ENCODE assay signal across 19 cellular contexts in genomic region chr4:184697956-184698355, GRCh38. TPM values are rescaled to one million over a fixed set of nuclear protein-coding genes. Genes with fewer than 3 reads are reported as not detected.
DNase-seq lines count a peak whose midpoint lies in the region; ATAC-seq and TF ChIP-seq lines count a peak whose summit lies in the region.
"Had no signal": no experiment of that assay in that cellular context is flagged by ENCODE, and none has a peak within 500 bp of the region (broad histone marks: within the 10 kb centered on the region; RNA-seq: fewer than 3 reads in every experiment).

No MANE protein-coding gene starts in this region.

- H3K4me1 ChIP-seq in MM.1S (ENCODE audit: low read length) (peaks cover 41% of the 10 kb centered on the region), mesenchymal stem cell (ENCODE audit: control insufficient read depth, insufficient read depth, low read depth, low read length) (peaks cover 5% of the 10 kb centered on the region), thoracic aorta (ENCODE audit: control insufficient read depth in 1 of 2, low read depth in 2 of 2) (no peaks in the 10 kb centered on the region)

- no peak overlapping the region for H2BK12ac ChIP-seq in mesenchymal stem cell (ENCODE audit: low read length in 2 of 2)

- no peak overlapping the region for H3K18ac ChIP-seq in mesenchymal stem cell (ENCODE audit: low read depth in 1 of 2, low read length in 2 of 2)

- peaks cover 10% of the 10 kb centered on the region; the same call in 1 of the 2 replicates for H3K79me2 ChIP-seq in MM.1S (ENCODE audit: low read length)

- ATAC-seq in thoracic aorta (ENCODE audit: insufficient number of reproducible peaks, low FRiP score, low read depth) (no peak), GM18519 (IDR thresholded peaks at IDR 0.05; ENCODE audit: low FRiP score, unreplicated experiment) (no peak)

- H3K27me3 ChIP-seq in MM.1S (replicated peaks; ENCODE audit: insufficient read depth, low read length) (no peaks in the 10 kb centered on the region), mesenchymal stem cell (ENCODE audit: control insufficient read depth in 1 of 2, insufficient read depth in 1 of 2, low read length in 2 of 2) (no peaks in the 10 kb centered on the region), thoracic aorta (replicated peaks; ENCODE audit: insufficient read depth) (no peaks in the 10 kb centered on the region)
- H3K27me3 ChIP-seq: BE2C had no signal

- peaks cover 6% of the 10 kb centered on the region for H3K4me1 Mint-ChIP-seq in activated T-helper 1 cell treated with anti-CD3 and anti-CD28 coated beads, Interleukin-12 subunit alpha, Interleukin-12 subunit beta, Interleukin-2, Interleukin-4 antibody, amounts not matched to agents 30 ng/mL and 10 ng/mL and 1 ng/mL, durations not matched to agents 14 hours and 24 hours and 36 hours (ENCODE audit: low read depth)

- H4K20me1 ChIP-seq in MM.1S (ENCODE audit: insufficient read depth, low read length): no peaks in the 10 kb centered on the region

- H2AFZ ChIP-seq in MM.1S (ENCODE audit: low read length) (no peak overlapping the region), mesenchymal stem cell (ENCODE audit: low read depth, low read length) (no peak overlapping the region)

- H3K27ac ChIP-seq in MM.1S (ENCODE audit: low read length): peak overlapping the region; percentile 72
- no peak overlapping the region for H3K27ac ChIP-seq in mesenchymal stem cell (ENCODE audit: low read length, poor library complexity, severe bottlenecking)
- no peak overlapping the region for H3K27ac ChIP-seq in thoracic aorta

- no peak overlapping the region for H4K91ac ChIP-seq in mesenchymal stem cell (ENCODE audit: low read length)

- H2BK5ac ChIP-seq in mesenchymal stem cell (ENCODE audit: low read depth, low read length, poor library complexity, severe bottlenecking): no peak overlapping the region

- H3K27me3 Mint-ChIP-seq in activated T-helper 1 cell treated with anti-CD3 and anti-CD28 coated beads, Interleukin-12 subunit alpha, Interleukin-12 subunit beta, Interleukin-2, Interleukin-4 antibody, amounts not matched to agents 30 ng/mL and 10 ng/mL and 1 ng/mL, durations not matched to agents 14 hours and 24 hours and 36 hours (ENCODE audit: insufficient read depth): no peaks in the 10 kb centered on the region

- H3K9me3 ChIP-seq in MM.1S (replicated peaks; ENCODE audit: insufficient read depth, low read length) (no peaks in the 10 kb centered on the region), mesenchymal stem cell (ENCODE audit: control insufficient read depth, low read length) (no peaks in the 10 kb centered on the region), thoracic aorta (no peaks in the 10 kb centered on the region)
- H3K9me3 ChIP-seq: BE2C had no signal

- H3K79me1 ChIP-seq in mesenchymal stem cell (replicated peaks; ENCODE audit: low read length, poor library complexity, severe bottlenecking): no peaks in the 10 kb centered on the region

- H3K23ac ChIP-seq in mesenchymal stem cell (ENCODE audit: low read length in 2 of 2): no peak overlapping the region

- H2AK5ac ChIP-seq in mesenchymal stem cell (ENCODE audit: low read length, severe bottlenecking): no peak overlapping the region

- H3K4ac ChIP-seq in mesenchymal stem cell (ENCODE audit: low read depth in 1 of 2, low read length in 2 of 2): no peak overlapping the region

- H3K27ac Mint-ChIP-seq in activated T-helper 1 cell treated with anti-CD3 and anti-CD28 coated beads, Interleukin-12 subunit alpha, Interleukin-12 subunit beta, Interleukin-2, Interleukin-4 antibody, amounts not matched to agents 30 ng/mL and 10 ng/mL and 1 ng/mL, durations not matched to agents 14 hours and 24 hours and 36 hours: peak overlapping the region; percentile 1

- no peak overlapping the region for H4K8ac ChIP-seq in mesenchymal stem cell (ENCODE audit: low read length)

- intact Hi-C loops in activated T-helper 1 cell treated with anti-CD3 and anti-CD28 coated beads, Interleukin-12 subunit alpha, Interleukin-12 subunit beta, Interleukin-2, Interleukin-4 antibody, amounts not matched to agents 30 ng/mL and 10 ng/mL and 1 ng/mL, durations not matched to agents 14 hours and 24 hours and 36 hours (cut with micrococcal nuclease): no loop called here

- WGBS in mesenchymal stem cell: 100% methylated on average over 2 of the region's 3 CpGs

- peak overlapping the region; percentile 30 for H3K4me3 ChIP-seq in MM.1S (ENCODE audit: low read length)
- H3K4me3 ChIP-seq in mesenchymal stem cell (ENCODE audit: insufficient read depth in 1 of 2, low read depth in 1 of 2, low read length in 2 of 2): peak overlapping the region in 1 of 2 experiments; percentile 61
- H3K4me3 ChIP-seq in thoracic aorta: peak overlapping the region; percentile 46

- peaks cover 52% of the 10 kb centered on the region for H3K36me3 Mint-ChIP-seq in activated T-helper 1 cell treated with anti-CD3 and anti-CD28 coated beads, Interleukin-12 subunit alpha, Interleukin-12 subunit beta, Interleukin-2, Interleukin-4 antibody, amounts not matched to agents 30 ng/mL and 10 ng/mL and 1 ng/mL, durations not matched to agents 14 hours and 24 hours and 36 hours (ENCODE audit: low read depth)

- no peaks in the 10 kb centered on the region for H3K9me3 Mint-ChIP-seq in activated T-helper 1 cell treated with anti-CD3 and anti-CD28 coated beads, Interleukin-12 subunit alpha, Interleukin-12 subunit beta, Interleukin-2, Interleukin-4 antibody, amounts not matched to agents 30 ng/mL and 10 ng/mL and 1 ng/mL, durations not matched to agents 14 hours and 24 hours and 36 hours

- TF ChIP-seq CTCF in MM.1S (IDR thresholded peaks at IDR 0.05; ENCODE audit: low read length) (no peak), thoracic aorta (IDR thresholded peaks at IDR 0.05) (no peak)

- peaks cover 46% of the 10 kb centered on the region for H3F3A ChIP-seq in MM.1S (ENCODE audit: insufficient read depth, low read length)

- no peak overlapping the region for H2BK120ac ChIP-seq in mesenchymal stem cell (ENCODE audit: low read depth, low read length)

- DNase-seq in MM.1S: no peak
- no peak for DNase-seq in activated T-helper 1 cell treated with anti-CD3 and anti-CD28 coated beads, Interleukin-12 subunit alpha, Interleukin-12 subunit beta, Interleukin-2, Interleukin-4 antibody, amounts not matched to agents 30 ng/mL and 10 ng/mL and 1 ng/mL, durations not matched to agents 14 hours and 24 hours and 36 hours (ENCODE audit: low spot score)
- DNase-seq in mesenchymal stem cell: no peak
- no peak for DNase-seq in thoracic aorta (ENCODE audit: low spot score)
- no peak for DNase-seq in kidney glomerular epithelial cell (lab: John Stamatoyannopoulos, UW)
- DNase-seq in NCI-H1417 (lab: John Stamatoyannopoulos, UW): no peak
- DNase-seq: BE2C, DMS53, EL, GF-D8, IMR-90, MV-4-11, NCI-H1105 treated with DMSO at 0.1 percent for 48 hours, NCI-H1694, NCI-H446 treated with DMSO at 0.1 percent for 48 hours, NCI-H526 treated with DMSO at 0.1 percent for 48 hours, OCI-M1, SHP77 had no signal

- H3K36me3 ChIP-seq in MM.1S (replicated peaks; ENCODE audit: insufficient read depth, low read length): peaks cover 27% of the 10 kb centered on the region
- H3K36me3 ChIP-seq in mesenchymal stem cell (ENCODE audit: control insufficient read depth in 1 of 2, insufficient read depth in 2 of 2, low read depth in 1 of 2, low read length in 2 of 2): peaks cover 0 to 15% of the 10 kb centered on the region in 2 experiments
- H3K36me3 ChIP-seq in thoracic aorta: no peaks in the 10 kb centered on the region

- no peak overlapping the region for H3K4me3 Mint-ChIP-seq in activated T-helper 1 cell treated with anti-CD3 and anti-CD28 coated beads, Interleukin-12 subunit alpha, Interleukin-12 subunit beta, Interleukin-2, Interleukin-4 antibody, amounts not matched to agents 30 ng/mL and 10 ng/mL and 1 ng/mL, durations not matched to agents 14 hours and 24 hours and 36 hours

- no peak overlapping the region for H3K14ac ChIP-seq in mesenchymal stem cell (ENCODE audit: low read length in 2 of 2)

- H2BK15ac ChIP-seq in mesenchymal stem cell (ENCODE audit: low read depth, poor library complexity, severe bottlenecking): no peak overlapping the region

- H3K9me2 ChIP-seq in MM.1S (replicated peaks; ENCODE audit: insufficient read depth, low read length): no peaks in the 10 kb centered on the region

- peak overlapping the region; percentile 88 for H3K4me2 ChIP-seq in MM.1S (ENCODE audit: low read depth, low read length)
- no peak overlapping the region for H3K4me2 ChIP-seq in mesenchymal stem cell (ENCODE audit: low read length, poor library complexity, severe bottlenecking)

- H3K9ac ChIP-seq in MM.1S (ENCODE audit: low read length) (peak overlapping the region; percentile 15; the same call in 1 of the 2 replicates), mesenchymal stem cell (ENCODE audit: low read length) (peak overlapping the region; percentile 75)

RNA-seq across cellular contexts. Expression of gene CENPU, which starts 35.9 kb away (rescaled TPM):
- 78.3 and 80.3 TPM in 2 replicates for total RNA-seq in activated T-helper 1 cell treated with anti-CD3 and anti-CD28 coated beads, Interleukin-12 subunit alpha, Interleukin-12 subunit beta, Interleukin-2, Interleukin-4 antibody, amounts not matched to agents 30 ng/mL and 10 ng/mL and 1 ng/mL, durations not matched to agents 14 hours and 24 hours and 36 hours
- 6.4 TPM for polyA plus RNA-seq in mesenchymal stem cell (2013, experiment 1 of 2)
- 6.5 TPM for polyA plus RNA-seq in mesenchymal stem cell (2013, experiment 2 of 2)
- 1 to 10 TPM; 1.4 to 2.0 TPM for total RNA-seq in thoracic aorta

RNA-seq across cellular contexts. Expression of gene PRIMPOL, which starts 48.4 kb away (rescaled TPM):
- total RNA-seq in activated T-helper 1 cell treated with anti-CD3 and anti-CD28 coated beads, Interleukin-12 subunit alpha, Interleukin-12 subunit beta, Interleukin-2, Interleukin-4 antibody, amounts not matched to agents 30 ng/mL and 10 ng/mL and 1 ng/mL, durations not matched to agents 14 hours and 24 hours and 36 hours: 16.4 and 19.7 TPM in 2 replicates
- polyA plus RNA-seq in mesenchymal stem cell (2013, experiment 1 of 2): 3.9 TPM
- 4.3 TPM for polyA plus RNA-seq in mesenchymal stem cell (2013, experiment 2 of 2)
- 10 to 100 TPM; 23.6 to 35.7 TPM for total RNA-seq in thoracic aorta

RNA-seq across cellular contexts. Expression of gene CASP3, which starts 48.7 kb away (rescaled TPM):
- 116 and 121 TPM in 2 replicates for total RNA-seq in activated T-helper 1 cell treated with anti-CD3 and anti-CD28 coated beads, Interleukin-12 subunit alpha, Interleukin-12 subunit beta, Interleukin-2, Interleukin-4 antibody, amounts not matched to agents 30 ng/mL and 10 ng/mL and 1 ng/mL, durations not matched to agents 14 hours and 24 hours and 36 hours
- 17.8 TPM for polyA plus RNA-seq in mesenchymal stem cell (2013, experiment 1 of 2)
- polyA plus RNA-seq in mesenchymal stem cell (2013, experiment 2 of 2): 19.5 TPM
- 10 to 100 TPM; 11.4 to 17.5 TPM for total RNA-seq in thoracic aorta

Comparison
In these comparisons a context has a peak if more than half of its experiments do, and no peak if none do; other contexts are left out.
1. RNA of gene CENPU, which starts 35.9 kb away (total RNA-seq): 78.3 to 80.3 TPM in activated T-helper 1 cell treated with anti-CD3 and anti-CD28 coated beads, Interleukin-12 subunit alpha, Interleukin-12 subunit beta, Interleukin-2, Interleukin-4 antibody, amounts not matched to agents 30 ng/mL and 10 ng/mL and 1 ng/mL, durations not matched to agents 14 hours and 24 hours and 36 hours; 1.4 to 2.0 TPM in thoracic aorta; every median in the first group is over 10 times any median in the second.